ENCODE assay signal across 1 cellular context in the genomic region with DNA sequence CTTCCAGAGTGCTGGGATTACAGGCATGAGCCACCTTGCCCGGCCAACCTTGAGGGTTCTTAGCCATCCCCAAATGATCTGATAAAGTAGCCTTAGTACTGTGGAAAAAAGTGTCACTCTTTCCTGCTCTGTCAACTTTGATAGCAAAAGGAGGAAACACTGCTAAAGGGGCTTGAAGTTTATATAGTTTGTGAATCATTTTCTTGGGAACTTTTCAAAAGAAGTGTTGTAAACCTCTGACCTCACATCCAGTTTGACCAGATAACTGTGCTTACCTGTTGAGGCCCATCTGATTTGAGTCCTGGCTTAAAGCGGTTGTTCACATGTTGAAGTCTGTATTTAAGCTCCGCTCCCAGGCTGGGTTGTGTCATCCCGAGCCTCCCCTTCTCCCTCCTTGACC.
TF ChIP-seq lines count a peak whose summit lies in the region.

No MANE protein-coding gene starts in this region.

TF ChIP-seq in GM23338, 12 proteins besides CTCF, POLR2A, EP300 and RAD21 (continued from another document):
- TF ChIP-seq, protein P1, sequence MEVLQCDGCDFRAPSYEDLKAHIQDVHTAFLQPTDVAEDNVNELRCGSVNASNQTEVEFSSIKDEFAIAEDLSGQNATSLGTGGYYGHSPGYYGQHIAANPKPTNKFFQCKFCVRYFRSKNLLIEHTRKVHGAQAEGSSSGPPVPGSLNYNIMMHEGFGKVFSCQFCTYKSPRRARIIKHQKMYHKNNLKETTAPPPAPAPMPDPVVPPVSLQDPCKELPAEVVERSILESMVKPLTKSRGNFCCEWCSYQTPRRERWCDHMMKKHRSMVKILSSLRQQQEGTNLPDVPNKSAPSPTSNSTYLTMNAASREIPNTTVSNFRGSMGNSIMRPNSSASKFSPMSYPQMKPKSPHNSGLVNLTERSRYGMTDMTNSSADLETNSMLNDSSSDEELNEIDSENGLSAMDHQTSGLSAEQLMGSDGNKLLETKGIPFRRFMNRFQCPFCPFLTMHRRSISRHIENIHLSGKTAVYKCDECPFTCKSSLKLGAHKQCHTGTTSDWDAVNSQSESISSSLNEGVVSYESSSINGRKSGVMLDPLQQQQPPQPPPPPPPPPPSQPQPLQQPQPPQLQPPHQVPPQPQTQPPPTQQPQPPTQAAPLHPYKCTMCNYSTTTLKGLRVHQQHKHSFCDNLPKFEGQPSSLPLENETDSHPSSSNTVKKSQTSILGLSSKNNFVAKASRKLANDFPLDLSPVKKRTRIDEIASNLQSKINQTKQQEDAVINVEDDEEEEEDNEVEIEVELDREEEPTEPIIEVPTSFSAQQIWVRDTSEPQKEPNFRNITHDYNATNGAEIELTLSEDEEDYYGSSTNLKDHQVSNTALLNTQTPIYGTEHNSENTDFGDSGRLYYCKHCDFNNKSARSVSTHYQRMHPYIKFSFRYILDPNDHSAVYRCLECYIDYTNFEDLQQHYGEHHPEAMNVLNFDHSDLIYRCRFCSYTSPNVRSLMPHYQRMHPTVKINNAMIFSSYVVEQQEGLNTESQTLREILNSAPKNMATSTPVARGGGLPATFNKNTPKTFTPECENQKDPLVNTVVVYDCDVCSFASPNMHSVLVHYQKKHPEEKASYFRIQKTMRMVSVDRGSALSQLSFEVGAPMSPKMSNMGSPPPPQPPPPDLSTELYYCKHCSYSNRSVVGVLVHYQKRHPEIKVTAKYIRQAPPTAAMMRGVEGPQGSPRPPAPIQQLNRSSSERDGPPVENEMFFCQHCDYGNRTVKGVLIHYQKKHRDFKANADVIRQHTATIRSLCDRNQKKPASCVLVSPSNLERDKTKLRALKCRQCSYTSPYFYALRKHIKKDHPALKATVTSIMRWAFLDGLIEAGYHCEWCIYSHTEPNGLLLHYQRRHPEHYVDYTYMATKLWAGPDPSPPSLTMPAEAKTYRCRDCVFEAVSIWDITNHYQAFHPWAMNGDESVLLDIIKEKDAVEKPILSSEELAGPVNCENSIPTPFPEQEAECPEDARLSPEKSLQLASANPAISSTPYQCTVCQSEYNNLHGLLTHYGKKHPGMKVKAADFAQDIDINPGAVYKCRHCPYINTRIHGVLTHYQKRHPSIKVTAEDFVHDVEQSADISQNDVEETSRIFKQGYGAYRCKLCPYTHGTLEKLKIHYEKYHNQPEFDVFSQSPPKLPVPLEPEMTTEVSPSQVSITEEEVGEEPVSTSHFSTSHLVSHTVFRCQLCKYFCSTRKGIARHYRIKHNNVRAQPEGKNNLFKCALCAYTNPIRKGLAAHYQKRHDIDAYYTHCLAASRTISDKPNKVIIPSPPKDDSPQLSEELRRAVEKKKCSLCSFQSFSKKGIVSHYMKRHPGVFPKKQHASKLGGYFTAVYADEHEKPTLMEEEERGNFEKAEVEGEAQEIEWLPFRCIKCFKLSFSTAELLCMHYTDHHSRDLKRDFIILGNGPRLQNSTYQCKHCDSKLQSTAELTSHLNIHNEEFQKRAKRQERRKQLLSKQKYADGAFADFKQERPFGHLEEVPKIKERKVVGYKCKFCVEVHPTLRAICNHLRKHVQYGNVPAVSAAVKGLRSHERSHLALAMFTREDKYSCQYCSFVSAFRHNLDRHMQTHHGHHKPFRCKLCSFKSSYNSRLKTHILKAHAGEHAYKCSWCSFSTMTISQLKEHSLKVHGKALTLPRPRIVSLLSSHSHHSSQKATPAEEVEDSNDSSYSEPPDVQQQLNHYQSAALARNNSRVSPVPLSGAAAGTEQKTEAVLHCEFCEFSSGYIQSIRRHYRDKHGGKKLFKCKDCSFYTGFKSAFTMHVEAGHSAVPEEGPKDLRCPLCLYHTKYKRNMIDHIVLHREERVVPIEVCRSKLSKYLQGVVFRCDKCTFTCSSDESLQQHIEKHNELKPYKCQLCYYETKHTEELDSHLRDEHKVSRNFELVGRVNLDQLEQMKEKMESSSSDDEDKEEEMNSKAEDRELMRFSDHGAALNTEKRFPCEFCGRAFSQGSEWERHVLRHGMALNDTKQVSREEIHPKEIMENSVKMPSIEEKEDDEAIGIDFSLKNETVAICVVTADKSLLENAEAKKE (CRISPR knock-in tag; IDR thresholded peaks at IDR 0.05) = no peak
- TF ChIP-seq CREB1 (CRISPR knock-in tag; IDR thresholded peaks at IDR 0.05; ENCODE audit: low read depth) (no peak), ZNF331 (CRISPR knock-in tag; IDR thresholded peaks at IDR 0.05; ENCODE audit: low read depth) (no peak), STAT1 (IDR thresholded peaks at IDR 0.05; ENCODE audit: unreplicated experiment) (no peak), JUNB (IDR thresholded peaks at IDR 0.05; ENCODE audit: unreplicated experiment) (no peak), NANOG (IDR thresholded peaks at IDR 0.05; ENCODE audit: borderline replicate concordance) (no peak)
